Comparison of ENCODE assay signal across 1 cellular context in the genomic region with DNA sequence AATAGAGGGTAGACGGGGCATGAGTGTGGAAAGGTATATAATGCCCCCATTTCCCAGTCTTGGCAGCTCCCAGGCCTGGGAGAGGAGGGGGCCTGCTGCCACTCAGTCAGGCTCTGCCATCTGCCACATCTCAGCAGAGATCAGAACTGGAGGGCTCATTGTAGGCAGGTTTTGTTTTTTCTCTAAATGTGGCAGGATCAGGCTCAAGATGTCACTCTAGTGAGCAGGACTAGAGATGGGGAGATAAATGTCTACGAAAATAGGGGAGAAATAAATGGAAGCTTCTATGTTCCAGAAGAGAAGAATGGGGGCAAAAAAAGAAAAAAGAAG.
TF ChIP-seq lines count a peak whose summit lies in the region.

No MANE protein-coding gene starts in this region.

TF ChIP-seq in IMR-90, 13 proteins besides CTCF, POLR2A, EP300 and RAD21 (continued from another document):
- TF ChIP-seq SMC3 (IDR thresholded peaks at IDR 0.05; ENCODE audit: low read depth, low read length): no peak
- TF ChIP-seq, protein P1, sequence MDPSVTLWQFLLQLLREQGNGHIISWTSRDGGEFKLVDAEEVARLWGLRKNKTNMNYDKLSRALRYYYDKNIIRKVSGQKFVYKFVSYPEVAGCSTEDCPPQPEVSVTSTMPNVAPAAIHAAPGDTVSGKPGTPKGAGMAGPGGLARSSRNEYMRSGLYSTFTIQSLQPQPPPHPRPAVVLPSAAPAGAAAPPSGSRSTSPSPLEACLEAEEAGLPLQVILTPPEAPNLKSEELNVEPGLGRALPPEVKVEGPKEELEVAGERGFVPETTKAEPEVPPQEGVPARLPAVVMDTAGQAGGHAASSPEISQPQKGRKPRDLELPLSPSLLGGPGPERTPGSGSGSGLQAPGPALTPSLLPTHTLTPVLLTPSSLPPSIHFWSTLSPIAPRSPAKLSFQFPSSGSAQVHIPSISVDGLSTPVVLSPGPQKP (IDR thresholded peaks at IDR 0.05; ENCODE audit: borderline replicate concordance, low read depth, low read length): no peak
